Comparison of ENCODE assay signal across 19 cellular contexts in genomic region chr2:56892381-56892780, GRCh38.
DNase-seq lines count a peak whose midpoint lies in the region; ATAC-seq and TF ChIP-seq lines count a peak whose summit lies in the region.
"Had no signal": no experiment of that assay in that cellular context is flagged by ENCODE, and none has a peak within 500 bp of the region (broad histone marks: within the 10 kb centered on the region; RNA-seq: fewer than 3 reads in every experiment).

No MANE protein-coding gene starts in this region.

- H2AFZ ChIP-seq in PC-9 (0 out of 2 replicates have a peak overlapping the region, but pooled peaks have one; percentile 23), mesenchymal stem cell (ENCODE audit: low read depth, low read length) (no peak overlapping the region), MM.1S (ENCODE audit: low read length) (no peak overlapping the region)

- H3K9me3 ChIP-seq in PC-9 (ENCODE audit: insufficient read depth, low read depth) (no peaks in the 10 kb centered on the region), mesenchymal stem cell (ENCODE audit: control insufficient read depth, low read length) (no peaks in the 10 kb centered on the region), MM.1S (replicated peaks; ENCODE audit: insufficient read depth, low read length) (no peaks in the 10 kb centered on the region)
- H3K9me3 ChIP-seq: BE2C, HAP-1 had no signal

- no peak overlapping the region for H3K4me3 ChIP-seq in BJ (ENCODE audit: low read depth, low read length)
- H3K4me3 ChIP-seq in PC-9: no peak overlapping the region
- no peak overlapping the region for H3K4me3 ChIP-seq in mesenchymal stem cell (ENCODE audit: insufficient read depth in 1 of 2, low read depth in 1 of 2, low read length in 2 of 2)
- H3K4me3 ChIP-seq in MM.1S (ENCODE audit: low read length): no peak overlapping the region
- H3K4me3 ChIP-seq: HAP-1 had no signal

- H3K79me2 ChIP-seq in PC-9 (ENCODE audit: low read depth) (no peaks in the 10 kb centered on the region), MM.1S (ENCODE audit: low read length) (no peaks in the 10 kb centered on the region)

- H3K36me3 ChIP-seq in BJ (ENCODE audit: control insufficient read depth, insufficient read depth, low read length) (no peaks in the 10 kb centered on the region), PC-9 (ENCODE audit: low read depth) (no peaks in the 10 kb centered on the region), mesenchymal stem cell (ENCODE audit: control insufficient read depth in 1 of 2, insufficient read depth in 2 of 2, low read depth in 1 of 2, low read length in 2 of 2) (no peaks in the 10 kb centered on the region), MM.1S (replicated peaks; ENCODE audit: insufficient read depth, low read length) (no peaks in the 10 kb centered on the region)
- H3K36me3 ChIP-seq: BE2C, HAP-1 had no signal

- no peak overlapping the region for H3K4ac ChIP-seq in mesenchymal stem cell (ENCODE audit: low read depth in 1 of 2, low read length in 2 of 2)

- H3K4me1 ChIP-seq in PC-9 (replicated peaks; ENCODE audit: insufficient read depth): no peaks in the 10 kb centered on the region
- no peaks in the 10 kb centered on the region for H3K4me1 ChIP-seq in mesenchymal stem cell (ENCODE audit: control insufficient read depth, insufficient read depth, low read depth, low read length)
- H3K4me1 ChIP-seq in MM.1S (ENCODE audit: low read length): no peaks in the 10 kb centered on the region
- H3K4me1 ChIP-seq: BE2C, HAP-1 had no signal

- H3K27ac ChIP-seq in PC-9: no peak overlapping the region
- no peak overlapping the region for H3K27ac ChIP-seq in mesenchymal stem cell (ENCODE audit: low read length, poor library complexity, severe bottlenecking)
- no peak overlapping the region for H3K27ac ChIP-seq in MM.1S (ENCODE audit: low read length)

- no peak overlapping the region for H2AK5ac ChIP-seq in mesenchymal stem cell (ENCODE audit: low read length, severe bottlenecking)

- H3K18ac ChIP-seq in mesenchymal stem cell (ENCODE audit: low read depth in 1 of 2, low read length in 2 of 2): no peak overlapping the region

- H3K27me3 Mint-ChIP-seq in HFFc6 (ENCODE audit: insufficient read depth): no peaks in the 10 kb centered on the region
- H3K27me3 Mint-ChIP-seq: CD4-positive, alpha-beta memory T cell had no signal

- H3K9me2 ChIP-seq in PC-9 (ENCODE audit: insufficient read depth): 0 out of 2 replicates have a peak, but pooled peaks cover 3% of the 10 kb centered on the region
- no peaks in the 10 kb centered on the region for H3K9me2 ChIP-seq in MM.1S (replicated peaks; ENCODE audit: insufficient read depth, low read length)

- H3K9ac ChIP-seq in mesenchymal stem cell (ENCODE audit: low read length): no peak overlapping the region
- H3K9ac ChIP-seq in MM.1S (ENCODE audit: low read length): no peak overlapping the region

- H3K4me2 ChIP-seq in PC-9: no peak overlapping the region
- H3K4me2 ChIP-seq in mesenchymal stem cell (ENCODE audit: low read length, poor library complexity, severe bottlenecking): no peak overlapping the region
- H3K4me2 ChIP-seq in MM.1S (ENCODE audit: low read depth, low read length): no peak overlapping the region

- H3K4me3 Mint-ChIP-seq in HFFc6: peak overlapping the region; percentile 50; the same call in 1 of the 2 replicates
- H3K4me3 Mint-ChIP-seq: CD4-positive, alpha-beta memory T cell had no signal

- H3K27ac Mint-ChIP-seq in HFFc6: peak overlapping the region; percentile 63
- H3K27ac Mint-ChIP-seq in activated naive CD4-positive, alpha-beta T cell treated with anti-CD3 and anti-CD28 coated beads, Interleukin-2, amount 50 U/mL, for 72 hours: no peak overlapping the region
- H3K27ac Mint-ChIP-seq: CD4-positive, alpha-beta memory T cell had no signal

- BruUV-seq in PC-9 (replicated peaks; lab: Mats Ljungman, UMichigan): no TSS peak

- peaks cover 9% of the 10 kb centered on the region; the same call in 1 of the 2 replicates for H3K36me3 Mint-ChIP-seq in HFFc6 (ENCODE audit: low read depth)
- no peaks in the 10 kb centered on the region for H3K36me3 Mint-ChIP-seq in activated naive CD4-positive, alpha-beta T cell treated with anti-CD3 and anti-CD28 coated beads, Interleukin-2, amount 50 U/mL, for 72 hours
- H3K36me3 Mint-ChIP-seq: CD4-positive, alpha-beta memory T cell had no signal

- intact Hi-C loops in PC-9 (cut with micrococcal nuclease; ENCODE audit: unreplicated experiment): no loop called here

- H4K91ac ChIP-seq in mesenchymal stem cell (ENCODE audit: low read length): no peak overlapping the region

- H3K9me3 Mint-ChIP-seq in HFFc6: peaks cover 10% of the 10 kb centered on the region
- peaks cover 3% of the 10 kb centered on the region in 2 donors for H3K9me3 Mint-ChIP-seq in activated naive CD4-positive, alpha-beta T cell treated with anti-CD3 and anti-CD28 coated beads, Interleukin-2, amount 50 U/mL, for 72 hours

- CTCF ChIA-PET in BJ (lab: Yijun Ruan, JAX) (no interaction called here), PC-9 (lab: Charles Lee) (no interaction called here)

- H4K20me1 ChIP-seq in PC-9 (ENCODE audit: insufficient read depth): no peaks in the 10 kb centered on the region
- no peaks in the 10 kb centered on the region for H4K20me1 ChIP-seq in MM.1S (ENCODE audit: insufficient read depth, low read length)

- H2BK12ac ChIP-seq in mesenchymal stem cell (ENCODE audit: low read length in 2 of 2): no peak overlapping the region

- no peak overlapping the region for H2BK15ac ChIP-seq in mesenchymal stem cell (ENCODE audit: low read depth, poor library complexity, severe bottlenecking)

- no peak overlapping the region for H3K23ac ChIP-seq in mesenchymal stem cell (ENCODE audit: low read length in 2 of 2)

- H3K4me1 Mint-ChIP-seq in HFFc6 (ENCODE audit: low read depth): peaks cover 52% of the 10 kb centered on the region
- H3K4me1 Mint-ChIP-seq: CD4-positive, alpha-beta memory T cell had no signal

- TF ChIP-seq CTCF in BJ (IDR thresholded peaks at IDR 0.05; ENCODE audit: insufficient read depth, low read depth, low read length): no peak
- TF ChIP-seq CTCF in HFFc6 (IDR thresholded peaks at IDR 0.05): no peak
- no peak for TF ChIP-seq CTCF in PC-9 (conservative IDR thresholded peaks at IDR 0.05)
- no peak for TF ChIP-seq CTCF in MM.1S (IDR thresholded peaks at IDR 0.05; ENCODE audit: low read length)

- H2BK120ac ChIP-seq in mesenchymal stem cell (ENCODE audit: low read depth, low read length): no peak overlapping the region

- H4K8ac ChIP-seq in mesenchymal stem cell (ENCODE audit: low read length): no peak overlapping the region

- DNase-seq in BJ (ENCODE audit: low read depth): peak; percentile 22
- peak; percentile 32 for DNase-seq in HFFc6
- no peak for DNase-seq in PC-9
- DNase-seq in mesenchymal stem cell: peak; percentile 70
- no peak for DNase-seq in activated naive CD4-positive, alpha-beta T cell treated with anti-CD3 and anti-CD28 coated beads, Interleukin-2, amount 50 U/mL, for 72 hours (ENCODE audit: low spot score in 2 of 2)
- no peak for DNase-seq in OCI-M2 (lab: John Stamatoyannopoulos, UW; ENCODE audit: unreplicated experiment)
- DNase-seq in MM.1S: no peak
- DNase-seq: AML-193; BE2C; C1 segment of cervical spinal cord; Calu3; CD4-positive, alpha-beta memory T cell; COR-L47; DND-41; EL; GDM1; GOT3 had no signal

- H3K14ac ChIP-seq in mesenchymal stem cell (ENCODE audit: low read length in 2 of 2): no peak overlapping the region

- POLR2A ChIA-PET in BJ (lab: Charles Lee) (no interaction called here), PC-9 (lab: Charles Lee; ENCODE audit: unreplicated experiment) (no interaction called here)

- no peak overlapping the region for H2BK5ac ChIP-seq in mesenchymal stem cell (ENCODE audit: low read depth, low read length, poor library complexity, severe bottlenecking)

- H3F3A ChIP-seq in PC-9 (ENCODE audit: insufficient read depth, low read depth) (no peaks in the 10 kb centered on the region), MM.1S (ENCODE audit: insufficient read depth, low read length) (no peaks in the 10 kb centered on the region)

- no peaks in the 10 kb centered on the region for H3K27me3 ChIP-seq in BJ (ENCODE audit: control insufficient read depth, insufficient read depth, low read length)
- H3K27me3 ChIP-seq in PC-9 (ENCODE audit: insufficient read depth, low read depth): no peaks in the 10 kb centered on the region
- no peaks in the 10 kb centered on the region for H3K27me3 ChIP-seq in mesenchymal stem cell (ENCODE audit: control insufficient read depth in 1 of 2, insufficient read depth in 1 of 2, low read length in 2 of 2)
- no peaks in the 10 kb centered on the region for H3K27me3 ChIP-seq in MM.1S (replicated peaks; ENCODE audit: insufficient read depth, low read length)
- H3K27me3 ChIP-seq: BE2C had no signal

- ATAC-seq in activated naive CD4-positive, alpha-beta T cell treated with anti-CD3 and anti-CD28 coated beads, Interleukin-2, amount 50 U/mL, for 72 hours: no peak
- ATAC-seq in HG03520 (IDR thresholded peaks at IDR 0.05; ENCODE audit: unreplicated experiment): no peak

- no peaks in the 10 kb centered on the region for H3K79me1 ChIP-seq in mesenchymal stem cell (replicated peaks; ENCODE audit: low read length, poor library complexity, severe bottlenecking)

Comparison
In these comparisons a context has a peak if more than half of its experiments do, and no peak if none do; other contexts are left out.
1. DNase-seq: peak in BJ (single experiment), HFFc6 (single experiment) and mesenchymal stem cell (single experiment); none in PC-9 (0 of 2), activated naive CD4-positive, alpha-beta T cell treated with anti-CD3 and anti-CD28 coated beads, Interleukin-2, amount 50 U/mL, for 72 hours (0 of 2), OCI-M2 (single experiment) and MM.1S (single experiment).